ENCODE assay signal across 14 cellular contexts in the genomic region with DNA sequence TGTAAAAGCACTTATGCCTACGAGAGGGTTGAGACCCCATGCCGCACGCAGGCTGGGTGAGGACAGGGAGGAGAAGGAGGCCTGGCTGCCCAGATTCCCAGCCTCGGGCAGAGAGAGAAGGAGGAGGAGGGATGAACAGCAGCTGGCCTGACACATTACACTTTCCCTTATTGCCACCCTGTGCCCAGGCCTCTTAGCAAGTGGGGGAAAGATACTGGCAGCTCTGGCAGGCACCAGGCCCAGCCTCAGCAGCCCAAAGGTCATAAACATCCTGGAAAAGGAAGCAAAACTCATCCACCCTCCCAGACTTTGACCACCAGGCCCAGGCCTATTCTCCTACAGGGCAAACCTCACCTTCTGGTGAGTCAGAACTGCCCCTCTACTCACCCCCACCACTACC. TPM values are rescaled to one million over a fixed set of nuclear protein-coding genes. Genes with fewer than 3 reads are reported as not detected.
A peak's percentile ranks its signal among the peaks of the same experiment; 100 is the strongest.
DNase-seq lines count a peak whose midpoint lies in the region; ATAC-seq and TF ChIP-seq lines count a peak whose summit lies in the region.
"Had no signal": no experiment of that assay in that cellular context is flagged by ENCODE, and none has a peak within 500 bp of the region (broad histone marks: within the 10 kb centered on the region; RNA-seq: fewer than 3 reads in every experiment).

No MANE protein-coding gene starts in this region.

- H3K27me3 ChIP-seq in right atrium auricular region: no peaks in the 10 kb centered on the region

- CTCF ChIA-PET in activated CD8-positive, alpha-beta T cell treated with anti-CD3 and anti-CD28 coated beads for 36 hours (lab: Charles Lee): interaction anchor here (0.7 to 2.0 kb wide), 3 partner anchors 26 to 131 kb away, joined by 3 to 5 read pairs (median 5); no protein-coding TSS in a partner anchor

- no peak overlapping the region for H3K27ac Mint-ChIP-seq in activated CD8-positive, alpha-beta T cell treated with anti-CD3 and anti-CD28 coated beads for 36 hours
- H3K27ac Mint-ChIP-seq: memory B cell had no signal

- H3K4me1 Mint-ChIP-seq in activated CD8-positive, alpha-beta T cell treated with anti-CD3 and anti-CD28 coated beads for 36 hours (ENCODE audit: low read depth): peaks cover 25% of the 10 kb centered on the region

- intact Hi-C loops in activated CD8-positive, alpha-beta T cell treated with anti-CD3 and anti-CD28 coated beads for 36 hours (cut with micrococcal nuclease): no loop called here

- TF ChIP-seq CTCF in VCaP (conservative IDR thresholded peaks at IDR 0.05): no peak
- TF ChIP-seq CTCF in right atrium auricular region (IDR thresholded peaks at IDR 0.05): no peak
- no peak for TF ChIP-seq CTCF in activated CD8-positive, alpha-beta T cell treated with anti-CD3 and anti-CD28 coated beads for 36 hours (IDR thresholded peaks at IDR 0.05)

- H3K4me3 Mint-ChIP-seq in activated CD8-positive, alpha-beta T cell treated with anti-CD3 and anti-CD28 coated beads for 36 hours: no peak overlapping the region
- H3K4me3 Mint-ChIP-seq: memory B cell had no signal

- ATAC-seq in activated CD8-positive, alpha-beta T cell treated with anti-CD3 and anti-CD28 coated beads for 36 hours: no peak
- ATAC-seq in GM21528 (IDR thresholded peaks at IDR 0.05; ENCODE audit: low FRiP score, unreplicated experiment): no peak
- ATAC-seq: GM12878 had no signal

- H3K9me3 ChIP-seq in right atrium auricular region: no peaks in the 10 kb centered on the region

- no peak overlapping the region for H3K4me3 ChIP-seq in right atrium auricular region
- H3K4me3 ChIP-seq: GM12878 had no signal

- peak; percentile 58 for DNase-seq in Daoy (ENCODE audit: low read depth)
- DNase-seq in right atrium auricular region (ENCODE audit: low spot score): no peak
- peak; percentile 53 for DNase-seq in putamen (ENCODE audit: low spot score)
- DNase-seq in retina: no peak
- no peak for DNase-seq in stimulated activated CD4-positive, alpha-beta T cell treated with anti-CD3 and anti-CD28 coated beads, Interleukin-4, amount 100 ng/mL, for 1 hour
- DNase-seq in activated CD8-positive, alpha-beta T cell treated with anti-CD3 and anti-CD28 coated beads for 36 hours: no peak
- DNase-seq: Kasumi-1, NCI-H748 treated with DMSO at 0.1 percent for 48 hours had no signal

- peaks cover 0 to 43% of the 10 kb centered on the region in 2 donors for H3K4me1 ChIP-seq in right atrium auricular region

- no peaks in the 10 kb centered on the region for H3K36me3 Mint-ChIP-seq in activated CD8-positive, alpha-beta T cell treated with anti-CD3 and anti-CD28 coated beads for 36 hours (ENCODE audit: low read depth)
- H3K36me3 Mint-ChIP-seq: memory B cell had no signal

- H3K27ac ChIP-seq in VCaP: peak overlapping the region; percentile 89; the same call in 1 of the 2 replicates
- H3K27ac ChIP-seq in right atrium auricular region: peak overlapping the region; percentile 89 to 95

- no peaks in the 10 kb centered on the region for H3K27me3 Mint-ChIP-seq in activated CD8-positive, alpha-beta T cell treated with anti-CD3 and anti-CD28 coated beads for 36 hours

- POLR2A ChIA-PET in activated CD8-positive, alpha-beta T cell treated with anti-CD3 and anti-CD28 coated beads for 36 hours (lab: Charles Lee): interaction anchor here (0.6 to 0.8 kb wide), 2 partner anchors 26 to 759 kb away, joined by 3 to 5 read pairs; no protein-coding TSS in a partner anchor

- H3K9me3 Mint-ChIP-seq in activated CD8-positive, alpha-beta T cell treated with anti-CD3 and anti-CD28 coated beads for 36 hours: no peaks in the 10 kb centered on the region
- H3K9me3 Mint-ChIP-seq: memory B cell had no signal

- peaks cover 4% of the 10 kb centered on the region for H3K36me3 ChIP-seq in right atrium auricular region

RNA-seq across cellular contexts. Expression of gene PLAAT3, which starts 4.7 kb away (rescaled TPM):
- 24.3 and 30.3 TPM in 2 replicates for total RNA-seq in Daoy (2014; rRNA removed; shearing (Covaris generic))
- 100 to 1,000 TPM; 111 TPM for total RNA-seq in right atrium auricular region
- total RNA-seq in activated CD8-positive, alpha-beta T cell treated with anti-CD3 and anti-CD28 coated beads for 36 hours: 1 to 10 TPM; 4.8 to 6.5 TPM

RNA-seq across cellular contexts. Expression of gene PLAAT2, which starts 46.4 kb away (rescaled TPM):
- 4.1 TPM in 1 of 2 replicates, not detected in the other for total RNA-seq in Daoy (2014; rRNA removed; shearing (Covaris generic))
- total RNA-seq in right atrium auricular region: not detected
- under 1 TPM in 1 of 2 experiments, not detected in 1; 0.38 TPM for total RNA-seq in activated CD8-positive, alpha-beta T cell treated with anti-CD3 and anti-CD28 coated beads for 36 hours
- total RNA-seq: fibroblast of lung, urinary bladder had no signal

Comparison
In these comparisons a context has a peak if more than half of its experiments do, and no peak if none do; other contexts are left out.
1. DNase-seq: peak in Daoy (single experiment) and putamen (single experiment); none in right atrium auricular region (single experiment), retina (single experiment), stimulated activated CD4-positive, alpha-beta T cell treated with anti-CD3 and anti-CD28 coated beads, Interleukin-4, amount 100 ng/mL, for 1 hour (single experiment) and activated CD8-positive, alpha-beta T cell treated with anti-CD3 and anti-CD28 coated beads for 36 hours (single experiment).